In genomic region chr2:143229411-143229810, GRCh38 we compare ENCODE assay signal across 19 cellular contexts.
"Had no signal": no experiment of that assay in that cellular context is flagged by ENCODE, and none has a peak within 500 bp of the region (broad histone marks: within the 10 kb centered on the region; RNA-seq: fewer than 3 reads in every experiment).

No MANE protein-coding gene starts in this region.

- ATAC-seq: activated CD4-positive, alpha-beta T cell treated with anti-CD3 and anti-CD28 coated beads for 36 hours; activated T-cell treated with anti-CD3 and anti-CD28 coated beads, Interleukin-2, amount 50 U/mL, for 4 hours; heart right ventricle; left ventricle myocardium superior; natural killer cell treated with Interleukin-12 subunit alpha and Interleukin-12 subunit beta and Interleukin-15 and Interleukin-18, amount 100 ng/mL, for 72 hours; sciatic nerve; stimulated activated memory B cell treated with anti-CD40 and anti-IgM and Interleukin-4, amounts not matched to agents 10 μg/mL and 1 μg/mL and 100 μg/mL, for 72 hours had no signal

- H3K27ac ChIP-seq: heart right ventricle, transverse colon had no signal

- H3K27me3 ChIP-seq: heart right ventricle, transverse colon had no signal

- H3K9me3 ChIP-seq: transverse colon had no signal

- H3K4me1 ChIP-seq: heart right ventricle, transverse colon had no signal

- H3K4me2 ChIP-seq: smooth muscle cell had no signal

- H3K27me3 Mint-ChIP-seq: activated B cell treated with CpG ODN at 0.5 μM for 24 hours; activated CD4-positive, alpha-beta T cell treated with anti-CD3 and anti-CD28 coated beads for 36 hours; natural killer cell treated with Interleukin-12 subunit alpha and Interleukin-12 subunit beta and Interleukin-15 and Interleukin-18, amount 100 ng/mL, for 72 hours; stimulated activated memory B cell treated with anti-CD40 and anti-IgM and Interleukin-4, amounts not matched to agents 10 μg/mL and 1 μg/mL and 100 μg/mL, for 72 hours had no signal

- DNase-seq: activated B cell treated with CpG ODN at 0.5 μM for 24 hours; activated CD4-positive, alpha-beta T cell treated with anti-CD3 and anti-CD28 coated beads for 36 hours; activated CD4-positive, alpha-beta T cell treated with anti-CD3 and anti-CD28 coated beads, Interleukin-2, amount 50 U/mL, for 48 hours; activated CD8-positive, alpha-beta memory T cell treated with anti-CD3 and anti-CD28 coated beads, Interleukin-2, amount 50 U/mL, for 48 hours; activated naive CD4-positive, alpha-beta T cell; activated T-cell treated with anti-CD3 and anti-CD28 coated beads, Interleukin-2, amount 50 U/mL, for 4 hours; amygdala; cortex of kidney; heart right ventricle; immature natural killer cell; left ventricle myocardium superior; occipital lobe; stimulated activated CD4-positive, alpha-beta T cell treated with anti-CD3 and anti-CD28 coated beads, Interleukin-15, amount 100 ng/mL, for 24 hours; transverse colon had no signal

- H3K4me3 ChIP-seq: heart right ventricle, smooth muscle cell, transverse colon had no signal

- H3K4me3 Mint-ChIP-seq: activated B cell treated with CpG ODN at 0.5 μM for 24 hours; activated CD4-positive, alpha-beta T cell treated with anti-CD3 and anti-CD28 coated beads for 36 hours; activated T-cell treated with anti-CD3 and anti-CD28 coated beads, Interleukin-2, amount 50 U/mL, for 4 hours; immature natural killer cell; natural killer cell treated with Interleukin-12 subunit alpha and Interleukin-12 subunit beta and Interleukin-15 and Interleukin-18, amount 100 ng/mL, for 72 hours; stimulated activated memory B cell treated with anti-CD40 and anti-IgM and Interleukin-4, amounts not matched to agents 10 μg/mL and 1 μg/mL and 100 μg/mL, for 72 hours had no signal

- H3K36me3 ChIP-seq: transverse colon had no signal

- H3K4me1 Mint-ChIP-seq: stimulated activated memory B cell treated with anti-CD40 and anti-IgM and Interleukin-4, amounts not matched to agents 10 μg/mL and 1 μg/mL and 100 μg/mL, for 72 hours had no signal

- H3K27ac Mint-ChIP-seq: activated CD4-positive, alpha-beta T cell treated with anti-CD3 and anti-CD28 coated beads for 36 hours; activated T-helper 2 cell treated with anti-CD3 and anti-CD28 coated beads, Interferon-gamma antibody, Interleukin-2, Interleukin-4, amounts not matched to agents 10 μg/mL and 5 μg/mL and 100 μg/mL, durations not matched to agents 14 hours and 24 hours and 36 hours; natural killer cell treated with Interleukin-12 subunit alpha and Interleukin-12 subunit beta and Interleukin-15 and Interleukin-18, amount 100 ng/mL, for 72 hours; stimulated activated memory B cell treated with anti-CD40 and anti-IgM and Interleukin-4, amounts not matched to agents 10 μg/mL and 1 μg/mL and 100 μg/mL, for 72 hours had no signal
